1 cellular context compared by ENCODE assay signal in the genomic region with DNA sequence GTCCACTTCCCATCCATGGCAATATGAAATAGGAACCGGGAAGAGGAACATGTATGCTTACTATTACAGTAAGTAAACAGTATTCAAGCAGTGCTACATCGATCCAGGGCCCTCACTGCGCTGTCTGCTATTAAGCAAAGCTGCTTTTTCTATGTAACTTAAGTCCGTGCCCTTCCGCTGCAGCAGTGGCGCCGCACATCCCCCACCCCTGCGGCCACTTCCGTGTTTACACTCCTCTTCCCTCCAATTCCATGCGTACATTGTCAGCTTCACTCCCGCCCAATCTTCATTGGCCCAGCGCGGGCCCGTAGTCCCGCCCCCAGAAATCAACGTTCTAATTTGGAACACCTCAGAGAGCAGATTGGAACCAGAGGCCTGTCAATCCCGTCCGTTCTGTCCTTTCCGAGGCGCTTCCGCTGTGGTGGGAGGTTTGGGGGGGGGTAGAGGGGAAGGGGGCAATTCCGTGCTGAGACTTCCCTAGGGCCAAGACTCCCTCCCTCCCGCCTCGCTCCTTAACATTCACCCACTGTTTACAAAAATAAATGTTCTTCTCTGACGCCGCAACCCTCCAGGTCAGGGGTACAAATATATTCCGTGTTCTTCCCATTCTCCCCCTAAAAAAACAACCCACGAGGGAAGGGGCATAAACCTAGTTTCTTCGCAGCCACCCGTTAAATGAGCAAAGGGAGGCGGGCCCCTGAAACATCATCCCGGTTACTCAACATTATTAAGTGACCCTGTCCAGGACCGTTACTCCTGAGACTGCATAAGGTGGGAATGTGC.
A peak's percentile ranks its signal among the peaks of the same experiment; 100 is the strongest.
TF ChIP-seq lines count a peak whose summit lies in the region.

No MANE protein-coding gene starts in this region.

TF ChIP-seq in HepG2, 621 proteins besides CTCF, POLR2A, EP300 and RAD21 (continued from another document and continues in another):
- TF ChIP-seq HNF1B (CRISPR knock-in tag; IDR thresholded peaks at IDR 0.05) (peak; percentile 64), THAP11 (CRISPR knock-in tag; IDR thresholded peaks at IDR 0.05) (peak; percentile 82), ZNF720 (CRISPR knock-in tag; IDR thresholded peaks at IDR 0.05) (no peak), MIXL1 (CRISPR knock-in tag; IDR thresholded peaks at IDR 0.05) (peak; percentile 30; the same call in 1 of the 2 replicates), HMGXB4 (CRISPR knock-in tag; IDR thresholded peaks at IDR 0.05; ENCODE audit: borderline replicate concordance in 1 of 2, low read depth in 1 of 2) (peak in 1 of 2 experiments; percentile 80; a peak in 2 of 4 replicates), ZNF232 (CRISPR knock-in tag; IDR thresholded peaks at IDR 0.05; ENCODE audit: borderline replicate concordance) (peak; percentile 73), HMGXB3 (CRISPR knock-in tag; IDR thresholded peaks at IDR 0.05; ENCODE audit: borderline replicate concordance) (peak; percentile 53; the same call in 1 of the 2 replicates), ZBTB43 (CRISPR knock-in tag; conservative IDR thresholded peaks at IDR 0.05) (peak; percentile 27; the same call in 1 of the 2 replicates), POLR2AphosphoS5 (IDR thresholded peaks at IDR 0.05; ENCODE audit: low read depth, low read length) (peak; percentile 45; the same call in 1 of the 2 replicates), TAF1 (CRISPR knock-in tag; IDR thresholded peaks at IDR 0.05) (no peak), REL (CRISPR knock-in tag; conservative IDR thresholded peaks at IDR 0.05) (0 out of 2 replicates have a peak, but pooled peaks have one; percentile 62), ZNF337 (CRISPR knock-in tag; IDR thresholded peaks at IDR 0.05; ENCODE audit: borderline replicate concordance, low read depth) (no peak), GTF2F1 (IDR thresholded peaks at IDR 0.05; ENCODE audit: low read length) (no peak), SP1 (IDR thresholded peaks at IDR 0.05) (no peak), SP1 (CRISPR knock-in tag; IDR thresholded peaks at IDR 0.05) (peak; percentile 61), ATF5 (CRISPR knock-in tag; IDR thresholded peaks at IDR 0.05; ENCODE audit: low read depth) (no peak), SKI (IDR thresholded peaks at IDR 0.05; ENCODE audit: partially characterized antibody) (peak; percentile 79), NCOA5 (CRISPR knock-in tag; IDR thresholded peaks at IDR 0.05) (no peak), PAXIP1 (CRISPR knock-in tag; conservative IDR thresholded peaks at IDR 0.05) (peak; percentile 80), PHF8 (CRISPR knock-in tag; IDR thresholded peaks at IDR 0.05) (0 out of 2 replicates have a peak, but pooled peaks have one; percentile 0)
- TF ChIP-seq, protein P1, sequence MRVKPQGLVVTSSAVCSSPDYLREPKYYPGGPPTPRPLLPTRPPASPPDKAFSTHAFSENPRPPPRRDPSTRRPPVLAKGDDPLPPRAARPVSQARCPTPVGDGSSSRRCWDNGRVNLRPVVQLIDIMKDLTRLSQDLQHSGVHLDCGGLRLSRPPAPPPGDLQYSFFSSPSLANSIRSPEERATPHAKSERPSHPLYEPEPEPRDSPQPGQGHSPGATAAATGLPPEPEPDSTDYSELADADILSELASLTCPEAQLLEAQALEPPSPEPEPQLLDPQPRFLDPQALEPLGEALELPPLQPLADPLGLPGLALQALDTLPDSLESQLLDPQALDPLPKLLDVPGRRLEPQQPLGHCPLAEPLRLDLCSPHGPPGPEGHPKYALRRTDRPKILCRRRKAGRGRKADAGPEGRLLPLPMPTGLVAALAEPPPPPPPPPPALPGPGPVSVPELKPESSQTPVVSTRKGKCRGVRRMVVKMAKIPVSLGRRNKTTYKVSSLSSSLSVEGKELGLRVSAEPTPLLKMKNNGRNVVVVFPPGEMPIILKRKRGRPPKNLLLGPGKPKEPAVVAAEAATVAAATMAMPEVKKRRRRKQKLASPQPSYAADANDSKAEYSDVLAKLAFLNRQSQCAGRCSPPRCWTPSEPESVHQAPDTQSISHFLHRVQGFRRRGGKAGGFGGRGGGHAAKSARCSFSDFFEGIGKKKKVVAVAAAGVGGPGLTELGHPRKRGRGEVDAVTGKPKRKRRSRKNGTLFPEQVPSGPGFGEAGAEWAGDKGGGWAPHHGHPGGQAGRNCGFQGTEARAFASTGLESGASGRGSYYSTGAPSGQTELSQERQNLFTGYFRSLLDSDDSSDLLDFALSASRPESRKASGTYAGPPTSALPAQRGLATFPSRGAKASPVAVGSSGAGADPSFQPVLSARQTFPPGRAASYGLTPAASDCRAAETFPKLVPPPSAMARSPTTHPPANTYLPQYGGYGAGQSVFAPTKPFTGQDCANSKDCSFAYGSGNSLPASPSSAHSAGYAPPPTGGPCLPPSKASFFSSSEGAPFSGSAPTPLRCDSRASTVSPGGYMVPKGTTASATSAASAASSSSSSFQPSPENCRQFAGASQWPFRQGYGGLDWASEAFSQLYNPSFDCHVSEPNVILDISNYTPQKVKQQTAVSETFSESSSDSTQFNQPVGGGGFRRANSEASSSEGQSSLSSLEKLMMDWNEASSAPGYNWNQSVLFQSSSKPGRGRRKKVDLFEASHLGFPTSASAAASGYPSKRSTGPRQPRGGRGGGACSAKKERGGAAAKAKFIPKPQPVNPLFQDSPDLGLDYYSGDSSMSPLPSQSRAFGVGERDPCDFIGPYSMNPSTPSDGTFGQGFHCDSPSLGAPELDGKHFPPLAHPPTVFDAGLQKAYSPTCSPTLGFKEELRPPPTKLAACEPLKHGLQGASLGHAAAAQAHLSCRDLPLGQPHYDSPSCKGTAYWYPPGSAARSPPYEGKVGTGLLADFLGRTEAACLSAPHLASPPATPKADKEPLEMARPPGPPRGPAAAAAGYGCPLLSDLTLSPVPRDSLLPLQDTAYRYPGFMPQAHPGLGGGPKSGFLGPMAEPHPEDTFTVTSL (CRISPR knock-in tag; IDR thresholded peaks at IDR 0.05; ENCODE audit: borderline replicate concordance), result peak; percentile 73
- TF ChIP-seq, protein P2, sequence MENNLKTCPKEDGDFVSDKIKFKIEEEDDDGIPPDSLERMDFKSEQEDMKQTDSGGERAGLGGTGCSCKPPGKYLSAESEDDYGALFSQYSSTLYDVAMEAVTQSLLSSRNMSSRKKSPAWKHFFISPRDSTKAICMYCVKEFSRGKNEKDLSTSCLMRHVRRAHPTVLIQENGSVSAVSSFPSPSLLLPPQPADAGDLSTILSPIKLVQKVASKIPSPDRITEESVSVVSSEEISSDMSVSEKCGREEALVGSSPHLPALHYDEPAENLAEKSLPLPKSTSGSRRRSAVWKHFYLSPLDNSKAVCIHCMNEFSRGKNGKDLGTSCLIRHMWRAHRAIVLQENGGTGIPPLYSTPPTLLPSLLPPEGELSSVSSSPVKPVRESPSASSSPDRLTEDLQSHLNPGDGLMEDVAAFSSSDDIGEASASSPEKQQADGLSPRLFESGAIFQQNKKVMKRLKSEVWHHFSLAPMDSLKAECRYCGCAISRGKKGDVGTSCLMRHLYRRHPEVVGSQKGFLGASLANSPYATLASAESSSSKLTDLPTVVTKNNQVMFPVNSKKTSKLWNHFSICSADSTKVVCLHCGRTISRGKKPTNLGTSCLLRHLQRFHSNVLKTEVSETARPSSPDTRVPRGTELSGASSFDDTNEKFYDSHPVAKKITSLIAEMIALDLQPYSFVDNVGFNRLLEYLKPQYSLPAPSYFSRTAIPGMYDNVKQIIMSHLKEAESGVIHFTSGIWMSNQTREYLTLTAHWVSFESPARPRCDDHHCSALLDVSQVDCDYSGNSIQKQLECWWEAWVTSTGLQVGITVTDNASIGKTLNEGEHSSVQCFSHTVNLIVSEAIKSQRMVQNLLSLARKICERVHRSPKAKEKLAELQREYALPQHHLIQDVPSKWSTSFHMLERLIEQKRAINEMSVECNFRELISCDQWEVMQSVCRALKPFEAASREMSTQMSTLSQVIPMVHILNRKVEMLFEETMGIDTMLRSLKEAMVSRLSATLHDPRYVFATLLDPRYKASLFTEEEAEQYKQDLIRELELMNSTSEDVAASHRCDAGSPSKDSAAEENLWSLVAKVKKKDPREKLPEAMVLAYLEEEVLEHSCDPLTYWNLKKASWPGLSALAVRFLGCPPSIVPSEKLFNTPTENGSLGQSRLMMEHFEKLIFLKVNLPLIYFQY (CRISPR knock-in tag; IDR thresholded peaks at IDR 0.05; ENCODE audit: borderline replicate concordance), result no peak
